8 cellular contexts compared by ENCODE assay signal in the genomic region with DNA sequence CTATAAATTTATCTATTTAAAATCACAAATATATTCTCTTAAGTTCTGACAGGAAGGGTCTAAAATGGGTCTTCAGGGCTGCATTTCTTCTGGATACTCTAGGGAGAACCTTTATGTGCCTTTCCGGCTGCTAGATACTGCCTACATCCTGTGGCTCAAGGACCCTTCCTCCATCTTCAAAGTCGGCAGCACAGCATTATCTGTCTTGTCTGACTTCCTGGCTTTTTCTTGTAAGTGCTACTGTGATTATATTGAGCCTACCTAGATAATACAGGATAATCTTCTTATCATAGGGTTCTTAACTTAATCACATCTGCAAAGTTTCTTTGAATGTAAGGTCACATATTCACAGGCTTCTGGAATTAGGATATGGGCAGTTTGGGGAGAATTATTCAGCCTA.
"Had no signal": no experiment of that assay in that cellular context is flagged by ENCODE, and none has a peak within 500 bp of the region (broad histone marks: within the 10 kb centered on the region; RNA-seq: fewer than 3 reads in every experiment).

No MANE protein-coding gene starts in this region.

- H3K4me3 ChIP-seq: GM23248, K562 had no signal

- H3K27ac Mint-ChIP-seq: H9 had no signal

- H3K4me1 Mint-ChIP-seq: H9 had no signal

- H3K4me3 Mint-ChIP-seq: H9 had no signal

- FAIRE-seq: H1, HTR-8/SVneo, K562 had no signal

- H3K9ac ChIP-seq: GM23248 had no signal

- H3K27ac ChIP-seq: GM23248 had no signal

- H3K9me3 Mint-ChIP-seq: H9 had no signal

- H2AFZ ChIP-seq: GM23248 had no signal

- ATAC-seq: K562 had no signal

- DNase-seq: GM23248, H9, HCEC 1CT, IMR-90, KG1 had no signal
